In genomic region chr15:72766780-72767179, GRCh38 we compare ENCODE assay signal across 29 cellular contexts.
"Had no signal": no experiment of that assay in that cellular context is flagged by ENCODE, and none has a peak within 500 bp of the region (broad histone marks: within the 10 kb centered on the region; RNA-seq: fewer than 3 reads in every experiment).

No MANE protein-coding gene starts in this region.

- H3K4me3 Mint-ChIP-seq: dendritic cell treated with granulocyte-macrophage colony-stimulating factor and Interleukin-4, amounts not matched to agents 40 ng/mL and 50 ng/mL, for 4 days; effector memory CD8-positive, alpha-beta T cell; endodermal cell had no signal

- H3K27me3 Mint-ChIP-seq: dendritic cell treated with granulocyte-macrophage colony-stimulating factor and Interleukin-4, amounts not matched to agents 40 ng/mL and 50 ng/mL, for 4 days; effector memory CD8-positive, alpha-beta T cell had no signal

- H3K27ac Mint-ChIP-seq: dendritic cell treated with granulocyte-macrophage colony-stimulating factor and Interleukin-4, amounts not matched to agents 40 ng/mL and 50 ng/mL, for 4 days; effector memory CD8-positive, alpha-beta T cell; endodermal cell had no signal

- FAIRE-seq: colon, endometrium, endothelial cell of umbilical vein, frontal cortex had no signal

- H3K4me3 ChIP-seq: colonic mucosa, coronary artery, dorsolateral prefrontal cortex, esophagus muscularis mucosa, esophagus squamous epithelium, gastrocnemius medialis, gastroesophageal sphincter, heart left ventricle, heart right ventricle had no signal

- ATAC-seq: effector memory CD8-positive, alpha-beta T cell; esophagus mucosa; foreskin keratinocyte; gastrocnemius medialis; gastroesophageal sphincter; heart left ventricle; heart right ventricle had no signal

- H3K27ac ChIP-seq: colonic mucosa, coronary artery, dorsolateral prefrontal cortex, epithelial cell of prostate, esophagus muscularis mucosa, esophagus squamous epithelium, foreskin keratinocyte, gastrocnemius medialis, gastroesophageal sphincter, heart left ventricle, heart right ventricle had no signal

- H3K4me1 ChIP-seq: colonic mucosa, esophagus muscularis mucosa, foreskin keratinocyte, gastroesophageal sphincter had no signal

- DNase-seq: colonic mucosa; cortex of kidney; dermis blood vessel endothelial cell; dorsolateral prefrontal cortex; effector CD4-positive, alpha-beta T cell; effector CD8-positive, alpha-beta T cell; effector memory CD4-positive, alpha-beta T cell; effector memory CD8-positive, alpha-beta T cell; endodermal cell; erythroblast; esophagus squamous epithelium; foreskin fibroblast; foreskin keratinocyte; foreskin melanocyte; gastrocnemius medialis; glutamatergic neuron; head of caudate nucleus; heart left ventricle; heart right ventricle had no signal

- H3K9me3 Mint-ChIP-seq: dendritic cell treated with granulocyte-macrophage colony-stimulating factor and Interleukin-4, amounts not matched to agents 40 ng/mL and 50 ng/mL, for 4 days; effector memory CD8-positive, alpha-beta T cell had no signal

- H3K9me3 ChIP-seq: colonic mucosa, gastrocnemius medialis had no signal

- H3K27me3 ChIP-seq: colonic mucosa, dorsolateral prefrontal cortex, esophagus muscularis mucosa, esophagus squamous epithelium, foreskin keratinocyte, gastrocnemius medialis, gastroesophageal sphincter, heart left ventricle, heart right ventricle had no signal
